ENCODE assay signal across 1 cellular context in the genomic region with DNA sequence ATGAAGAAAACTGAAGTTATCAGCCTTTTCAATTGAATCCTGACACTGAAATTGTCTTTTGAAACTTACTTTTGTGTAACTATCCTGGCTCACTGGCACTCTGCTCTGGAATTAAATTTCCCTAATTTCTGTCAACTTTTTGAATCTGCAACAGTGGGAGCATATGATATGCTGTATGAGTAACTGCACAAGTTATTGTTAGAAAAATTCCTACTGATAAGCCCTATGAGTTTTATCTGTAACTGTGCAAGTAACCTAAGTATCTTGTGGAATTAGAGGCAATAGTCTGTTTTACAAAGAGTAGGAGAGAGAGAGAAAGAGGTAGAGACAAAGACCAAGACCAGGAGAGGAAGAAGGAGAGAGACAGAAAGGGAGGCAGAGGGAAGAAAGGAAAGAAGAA.
A peak's percentile ranks its signal among the peaks of the same experiment; 100 is the strongest.
TF ChIP-seq lines count a peak whose summit lies in the region.

No MANE protein-coding gene starts in this region.

TF ChIP-seq in K562, 482 proteins besides CTCF, POLR2A, EP300 and RAD21:
- TF ChIP-seq, protein P1, sequence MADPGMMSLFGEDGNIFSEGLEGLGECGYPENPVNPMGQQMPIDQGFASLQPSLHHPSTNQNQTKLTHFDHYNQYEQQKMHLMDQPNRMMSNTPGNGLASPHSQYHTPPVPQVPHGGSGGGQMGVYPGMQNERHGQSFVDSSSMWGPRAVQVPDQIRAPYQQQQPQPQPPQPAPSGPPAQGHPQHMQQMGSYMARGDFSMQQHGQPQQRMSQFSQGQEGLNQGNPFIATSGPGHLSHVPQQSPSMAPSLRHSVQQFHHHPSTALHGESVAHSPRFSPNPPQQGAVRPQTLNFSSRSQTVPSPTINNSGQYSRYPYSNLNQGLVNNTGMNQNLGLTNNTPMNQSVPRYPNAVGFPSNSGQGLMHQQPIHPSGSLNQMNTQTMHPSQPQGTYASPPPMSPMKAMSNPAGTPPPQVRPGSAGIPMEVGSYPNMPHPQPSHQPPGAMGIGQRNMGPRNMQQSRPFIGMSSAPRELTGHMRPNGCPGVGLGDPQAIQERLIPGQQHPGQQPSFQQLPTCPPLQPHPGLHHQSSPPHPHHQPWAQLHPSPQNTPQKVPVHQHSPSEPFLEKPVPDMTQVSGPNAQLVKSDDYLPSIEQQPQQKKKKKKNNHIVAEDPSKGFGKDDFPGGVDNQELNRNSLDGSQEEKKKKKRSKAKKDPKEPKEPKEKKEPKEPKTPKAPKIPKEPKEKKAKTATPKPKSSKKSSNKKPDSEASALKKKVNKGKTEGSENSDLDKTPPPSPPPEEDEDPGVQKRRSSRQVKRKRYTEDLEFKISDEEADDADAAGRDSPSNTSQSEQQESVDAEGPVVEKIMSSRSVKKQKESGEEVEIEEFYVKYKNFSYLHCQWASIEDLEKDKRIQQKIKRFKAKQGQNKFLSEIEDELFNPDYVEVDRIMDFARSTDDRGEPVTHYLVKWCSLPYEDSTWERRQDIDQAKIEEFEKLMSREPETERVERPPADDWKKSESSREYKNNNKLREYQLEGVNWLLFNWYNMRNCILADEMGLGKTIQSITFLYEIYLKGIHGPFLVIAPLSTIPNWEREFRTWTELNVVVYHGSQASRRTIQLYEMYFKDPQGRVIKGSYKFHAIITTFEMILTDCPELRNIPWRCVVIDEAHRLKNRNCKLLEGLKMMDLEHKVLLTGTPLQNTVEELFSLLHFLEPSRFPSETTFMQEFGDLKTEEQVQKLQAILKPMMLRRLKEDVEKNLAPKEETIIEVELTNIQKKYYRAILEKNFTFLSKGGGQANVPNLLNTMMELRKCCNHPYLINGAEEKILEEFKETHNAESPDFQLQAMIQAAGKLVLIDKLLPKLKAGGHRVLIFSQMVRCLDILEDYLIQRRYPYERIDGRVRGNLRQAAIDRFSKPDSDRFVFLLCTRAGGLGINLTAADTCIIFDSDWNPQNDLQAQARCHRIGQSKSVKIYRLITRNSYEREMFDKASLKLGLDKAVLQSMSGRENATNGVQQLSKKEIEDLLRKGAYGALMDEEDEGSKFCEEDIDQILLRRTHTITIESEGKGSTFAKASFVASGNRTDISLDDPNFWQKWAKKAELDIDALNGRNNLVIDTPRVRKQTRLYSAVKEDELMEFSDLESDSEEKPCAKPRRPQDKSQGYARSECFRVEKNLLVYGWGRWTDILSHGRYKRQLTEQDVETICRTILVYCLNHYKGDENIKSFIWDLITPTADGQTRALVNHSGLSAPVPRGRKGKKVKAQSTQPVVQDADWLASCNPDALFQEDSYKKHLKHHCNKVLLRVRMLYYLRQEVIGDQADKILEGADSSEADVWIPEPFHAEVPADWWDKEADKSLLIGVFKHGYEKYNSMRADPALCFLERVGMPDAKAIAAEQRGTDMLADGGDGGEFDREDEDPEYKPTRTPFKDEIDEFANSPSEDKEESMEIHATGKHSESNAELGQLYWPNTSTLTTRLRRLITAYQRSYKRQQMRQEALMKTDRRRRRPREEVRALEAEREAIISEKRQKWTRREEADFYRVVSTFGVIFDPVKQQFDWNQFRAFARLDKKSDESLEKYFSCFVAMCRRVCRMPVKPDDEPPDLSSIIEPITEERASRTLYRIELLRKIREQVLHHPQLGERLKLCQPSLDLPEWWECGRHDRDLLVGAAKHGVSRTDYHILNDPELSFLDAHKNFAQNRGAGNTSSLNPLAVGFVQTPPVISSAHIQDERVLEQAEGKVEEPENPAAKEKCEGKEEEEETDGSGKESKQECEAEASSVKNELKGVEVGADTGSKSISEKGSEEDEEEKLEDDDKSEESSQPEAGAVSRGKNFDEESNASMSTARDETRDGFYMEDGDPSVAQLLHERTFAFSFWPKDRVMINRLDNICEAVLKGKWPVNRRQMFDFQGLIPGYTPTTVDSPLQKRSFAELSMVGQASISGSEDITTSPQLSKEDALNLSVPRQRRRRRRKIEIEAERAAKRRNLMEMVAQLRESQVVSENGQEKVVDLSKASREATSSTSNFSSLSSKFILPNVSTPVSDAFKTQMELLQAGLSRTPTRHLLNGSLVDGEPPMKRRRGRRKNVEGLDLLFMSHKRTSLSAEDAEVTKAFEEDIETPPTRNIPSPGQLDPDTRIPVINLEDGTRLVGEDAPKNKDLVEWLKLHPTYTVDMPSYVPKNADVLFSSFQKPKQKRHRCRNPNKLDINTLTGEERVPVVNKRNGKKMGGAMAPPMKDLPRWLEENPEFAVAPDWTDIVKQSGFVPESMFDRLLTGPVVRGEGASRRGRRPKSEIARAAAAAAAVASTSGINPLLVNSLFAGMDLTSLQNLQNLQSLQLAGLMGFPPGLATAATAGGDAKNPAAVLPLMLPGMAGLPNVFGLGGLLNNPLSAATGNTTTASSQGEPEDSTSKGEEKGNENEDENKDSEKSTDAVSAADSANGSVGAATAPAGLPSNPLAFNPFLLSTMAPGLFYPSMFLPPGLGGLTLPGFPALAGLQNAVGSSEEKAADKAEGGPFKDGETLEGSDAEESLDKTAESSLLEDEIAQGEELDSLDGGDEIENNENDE (IDR thresholded peaks at IDR 0.05; ENCODE audit: low read depth, low read length): no peak
- TF ChIP-seq ZNF707 (CRISPR knock-in tag; conservative IDR thresholded peaks at IDR 0.05) (no peak), ZNF586 (CRISPR knock-in tag; conservative IDR thresholded peaks at IDR 0.05) (no peak), ARID1B (IDR thresholded peaks at IDR 0.05) (peak; percentile 30; the same call in 1 of the 2 replicates)
- TF ChIP-seq, protein P2, sequence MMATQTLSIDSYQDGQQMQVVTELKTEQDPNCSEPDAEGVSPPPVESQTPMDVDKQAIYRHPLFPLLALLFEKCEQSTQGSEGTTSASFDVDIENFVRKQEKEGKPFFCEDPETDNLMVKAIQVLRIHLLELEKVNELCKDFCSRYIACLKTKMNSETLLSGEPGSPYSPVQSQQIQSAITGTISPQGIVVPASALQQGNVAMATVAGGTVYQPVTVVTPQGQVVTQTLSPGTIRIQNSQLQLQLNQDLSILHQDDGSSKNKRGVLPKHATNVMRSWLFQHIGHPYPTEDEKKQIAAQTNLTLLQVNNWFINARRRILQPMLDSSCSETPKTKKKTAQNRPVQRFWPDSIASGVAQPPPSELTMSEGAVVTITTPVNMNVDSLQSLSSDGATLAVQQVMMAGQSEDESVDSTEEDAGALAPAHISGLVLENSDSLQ (IDR thresholded peaks at IDR 0.05): no peak
